In genomic region chr18:80034852-80035406, GRCh38 we compare ENCODE assay signal across 8 cellular contexts. TPM values are rescaled to one million over a fixed set of nuclear protein-coding genes. Genes with fewer than 3 reads are reported as not detected.
DNase-seq lines count a peak whose midpoint lies in the region; ATAC-seq, FAIRE-seq and TF ChIP-seq lines count a peak whose summit lies in the region.

No MANE protein-coding gene starts in this region.

- H3K27ac ChIP-seq in right atrium auricular region (peak overlapping the region; percentile 85 to 87), GM12878 (ENCODE audit: control insufficient read depth, insufficient read depth) (0 out of 2 replicates have a peak overlapping the region, but pooled peaks have one; percentile 64), uterus (peak overlapping the region; percentile 81 to 86)

- no peak for FAIRE-seq in GM12878 (lab: Jason Lieb, UNC)

- BruUV-seq in GM12878 (replicated peaks; lab: Mats Ljungman, UMichigan) = TSS peak; percentile 60

- no peak for DNase-seq in right atrium auricular region (ENCODE audit: low spot score)
- DNase-seq in Right ventricle myocardium inferior (ENCODE audit: missing footprints) = no peak
- no peak for DNase-seq in GM12878 (ENCODE audit: low read depth, low spot score)
- peak; percentile 19 for DNase-seq in medulla oblongata (ENCODE audit: extremely low spot score)
- DNase-seq in uterus = no peak
- no peak for DNase-seq in HPDE6-E6E7 (ENCODE audit: extremely low spot score)
- no peak for DNase-seq in stimulated activated CD8-positive, alpha-beta memory T cell treated with anti-CD3 and anti-CD28 coated beads, Interleukin-4, amount 100 ng/mL, for 48 hours
- no peak for DNase-seq in NCI-H2029 treated with DMSO at 0.1 percent for 48 hours (lab: John Stamatoyannopoulos, UW)

- intact Hi-C loops in Right ventricle myocardium inferior (cut with DNase I) (loop anchor here (2.0 to 5.0 kb wide), 3 partner anchors 46 to 358 kb away; partner anchors contain the start of genes ADNP2, CTDP1 and TXNL4A), GM12878 (cut with micrococcal nuclease; ENCODE audit: unreplicated experiment) (loop anchor here (1.0 to 5.0 kb wide), 4 partner anchors 48 to 356 kb away; partner anchors contain the start of genes CTDP1 and TXNL4A), uterus (cut with DNase I; ENCODE audit: low total_unique reads) (no loop called here)

- H3K4me3 ChIP-seq in right atrium auricular region (peak overlapping the region; percentile 65 to 75), GM12878 (peak overlapping the region; percentile 79), uterus (peak overlapping the region; percentile 79 to 83)

- CTCF ChIA-PET in GM12878 (lab: Yijun Ruan, JAX) = interaction anchor here (0.6 to 1.7 kb wide), 8 partner anchors 45 to 654 kb away, joined by 3 to 5 read pairs (median 4); no protein-coding TSS in a partner anchor

- H3K4me1 ChIP-seq in right atrium auricular region (peaks cover 0 to 16% of the 10 kb centered on the region in 2 donors), GM12878 (ENCODE audit: control insufficient read depth, insufficient read depth, low read length) (peaks cover 3% of the 10 kb centered on the region; the same call in 1 of the 2 replicates), uterus (peaks cover 0 to 4% of the 10 kb centered on the region in 2 donors)

- peak overlapping the region; percentile 67 for H3K9ac ChIP-seq in GM12878 (ENCODE audit: control insufficient read depth, insufficient read depth, low read length)

- peak overlapping the region; percentile 82 for H2AFZ ChIP-seq in GM12878 (ENCODE audit: control insufficient read depth, low read depth, low read length)

- no peak for TF ChIP-seq POLR2A in GM12878 (IDR thresholded peaks at IDR 0.05; ENCODE audit: low read depth, low read length)
- TF ChIP-seq POLR2A in uterus (IDR thresholded peaks at IDR 0.05) = no peak

- TF ChIP-seq CTCF in right atrium auricular region (IDR thresholded peaks at IDR 0.05) (no peak), GM12878 (IDR thresholded peaks at IDR 0.05 in 2 of 3, conservative IDR thresholded peaks at IDR 0.05 in 1 of 3; ENCODE audit: control insufficient read depth in 2 of 3, extremely low read depth in 1 of 3, insufficient read depth in 1 of 3, low read depth in 3 of 3, low read length in 3 of 3) (no peak), uterus (IDR thresholded peaks at IDR 0.05) (no peak)

- H3K36me3 ChIP-seq in right atrium auricular region (no peaks in the 10 kb centered on the region), GM12878 (ENCODE audit: control insufficient read depth in 2 of 2, insufficient read depth in 2 of 2, low read length in 1 of 2) (no peaks in the 10 kb centered on the region), uterus (no peaks in the 10 kb centered on the region)

- RAD21 ChIA-PET in GM12878 (lab: Charles Lee; ENCODE audit: unreplicated experiment) = interaction anchor here (0.7 to 2.1 kb wide), 7 partner anchors 50 to 156 kb away, joined by 3 to 9 read pairs (median 5); partner anchors contain the start of gene ADNP2

- peak overlapping the region; percentile 66 for H3K4me2 ChIP-seq in GM12878 (ENCODE audit: control insufficient read depth, insufficient read depth)

- no peaks in the 10 kb centered on the region for H3K9me3 ChIP-seq in right atrium auricular region
- H3K9me3 ChIP-seq in GM12878 (replicated peaks; ENCODE audit: control insufficient read depth, insufficient read depth, low read length) = no peaks in the 10 kb centered on the region
- H3K9me3 ChIP-seq in uterus = no peaks in the 10 kb centered on the region

- H4K20me1 ChIP-seq in GM12878 (ENCODE audit: control insufficient read depth, insufficient read depth) = no peaks in the 10 kb centered on the region

- no peaks in the 10 kb centered on the region for H3K27me3 ChIP-seq in right atrium auricular region
- no peaks in the 10 kb centered on the region for H3K27me3 ChIP-seq in GM12878 (replicated peaks in 1 of 2; ENCODE audit: control insufficient read depth in 2 of 2, insufficient read depth in 2 of 2, low read length in 1 of 2)
- no peaks in the 10 kb centered on the region for H3K27me3 ChIP-seq in uterus

- in situ Hi-C loops in GM12878 (cut with MboI) = loop anchor here (5.0 kb wide), 1 partner anchor 353 kb away; no protein-coding TSS in a partner anchor

- H3K79me2 ChIP-seq in GM12878 (ENCODE audit: control insufficient read depth, insufficient read depth, low read length) = peaks cover 16% of the 10 kb centered on the region

- SMC1A ChIA-PET in GM12878 (lab: Charles Lee; ENCODE audit: uncharacterized antibody, unreplicated experiment) = interaction anchor here (0.6 to 2.0 kb wide), 12 partner anchors 23 to 278 kb away, joined by 3 to 9 read pairs (median 3); no protein-coding TSS in a partner anchor

- POLR2A ChIA-PET in GM12878 (lab: Charles Lee) = interaction anchor here (1.1 to 1.8 kb wide), 4 partner anchors 46 to 83 kb away, joined by 3 to 6 read pairs (median 4); no protein-coding TSS in a partner anchor

- no peak for TF ChIP-seq EP300 in GM12878 (IDR thresholded peaks at IDR 0.05; ENCODE audit: borderline replicate concordance in 1 of 2, control insufficient read depth in 1 of 2, low read depth in 2 of 2, low read length in 2 of 2)

- WGBS in GM12878 (ENCODE audit: insufficient coverage, insufficient replicate concordance, low lambda C conversion rate, missing lambda C conversion rate) = 36% methylated on average over 8 of the region's 8 CpGs

- TF ChIP-seq RAD21 in GM12878 (IDR thresholded peaks at IDR 0.05; ENCODE audit: insufficient read depth, low read depth, low read length) = no peak

- ATAC-seq in Right ventricle myocardium inferior (no peak), GM12878 (no peak)

TF ChIP-seq in GM12878, 131 proteins besides CTCF, POLR2A, EP300 and RAD21 (continues in another document):
- 0 out of 2 replicates have a peak, but pooled peaks have one; percentile 5 for TF ChIP-seq NBN (IDR thresholded peaks at IDR 0.05)
- TF ChIP-seq, protein P1, sequence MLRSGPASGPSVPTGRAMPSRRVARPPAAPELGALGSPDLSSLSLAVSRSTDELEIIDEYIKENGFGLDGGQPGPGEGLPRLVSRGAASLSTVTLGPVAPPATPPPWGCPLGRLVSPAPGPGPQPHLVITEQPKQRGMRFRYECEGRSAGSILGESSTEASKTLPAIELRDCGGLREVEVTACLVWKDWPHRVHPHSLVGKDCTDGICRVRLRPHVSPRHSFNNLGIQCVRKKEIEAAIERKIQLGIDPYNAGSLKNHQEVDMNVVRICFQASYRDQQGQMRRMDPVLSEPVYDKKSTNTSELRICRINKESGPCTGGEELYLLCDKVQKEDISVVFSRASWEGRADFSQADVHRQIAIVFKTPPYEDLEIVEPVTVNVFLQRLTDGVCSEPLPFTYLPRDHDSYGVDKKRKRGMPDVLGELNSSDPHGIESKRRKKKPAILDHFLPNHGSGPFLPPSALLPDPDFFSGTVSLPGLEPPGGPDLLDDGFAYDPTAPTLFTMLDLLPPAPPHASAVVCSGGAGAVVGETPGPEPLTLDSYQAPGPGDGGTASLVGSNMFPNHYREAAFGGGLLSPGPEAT (IDR thresholded peaks at IDR 0.05; ENCODE audit: low read depth) = 0 out of 2 replicates have a peak, but pooled peaks have one; percentile 5

RNA-seq across cellular contexts. Expression of gene RBFA, which starts 0.7 kb away (rescaled TPM):
- 10 to 100 TPM; 11.9 to 17.5 TPM for total RNA-seq in right atrium auricular region
- total RNA-seq in Right ventricle myocardium inferior = 25.3 TPM
- total RNA-seq in GM12878 (2013; cell fraction: nucleolus; rRNA removed) = 72.0 and 72.3 TPM in 2 replicates
- total RNA-seq in GM12878 (2014; rRNA removed) = 56.0 and 59.3 TPM in 2 replicates
- total RNA-seq in GM12878 (2014; rRNA removed; fragmentation: Illumina TruSeq; extraction: Trizol) = 33.3 and 36.8 TPM in 2 replicates
- 38.7 and 41.2 TPM in 2 replicates for total RNA-seq in GM12878 (2021)
- polyA plus RNA-seq in GM12878 (2011; ENCODE audit: low read depth) = 22.8 TPM
- polyA plus RNA-seq in GM12878 (2011; rRNA removed) = 25.5 and 37.0 TPM in 2 replicates
- polyA plus RNA-seq in GM12878 (2011; cell fraction: cytosol; rRNA removed) = 34.9 TPM in 2 replicates
- 46.3 and 49.5 TPM in 2 replicates for polyA plus RNA-seq in GM12878 (2011; cell fraction: nucleus; rRNA removed)
- polyA plus RNA-seq in GM12878 (2012) = 24.1 and 28.4 TPM in 2 replicates
- polyA plus RNA-seq in GM12878 (2014; fragmentation: Illumina TruSeq; extraction: Trizol) = 25.7 and 39.1 TPM in 2 replicates
- polyA plus RNA-seq in GM12878 (2014; fragmentation: Nextera tagmentation; extraction: Ambion mirVana) = 1 to 10 TPM; 7.2 to 9.1 TPM
- 44.8 and 47.4 TPM in 2 replicates for polyA plus RNA-seq in GM12878 (2014; rRNA removed)
- polyA plus RNA-seq in GM12878 (2016; fragmentation: Nextera tagmentation; extraction: Ambion mirVana) = 10 to 100 TPM; 37.2 to 38.3 TPM
- 21.6 and 25.1 TPM in 2 replicates for polyA minus RNA-seq in GM12878 (2011; rRNA and poly(A)+ RNA removed)
- polyA minus RNA-seq in GM12878 (2011; cell fraction: cytosol; rRNA and poly(A)+ RNA removed) = 7.3 and 8.6 TPM in 2 replicates
- polyA minus RNA-seq in GM12878 (2011; cell fraction: nucleus; rRNA and poly(A)+ RNA removed) = 26.8 and 44.3 TPM in 2 replicates
- 10 to 100 TPM; 18.2 to 54.7 (median 30.8) TPM for total RNA-seq in uterus

RNA-seq across cellular contexts. Expression of gene TXNL4A, which starts 46.6 kb away (rescaled TPM):
- total RNA-seq in right atrium auricular region (10 to 100 TPM; 20.8 to 37.5 TPM), Right ventricle myocardium inferior (90.8 TPM), GM12878 (2014; rRNA removed) (84.5 and 91.4 TPM in 2 replicates), GM12878 (2014; rRNA removed; fragmentation: Illumina TruSeq; extraction: Trizol) (111 and 122 TPM in 2 replicates), GM12878 (2021) (178 and 181 TPM in 2 replicates), uterus (10 to 100 TPM in 3 of 4 donors, 1 to 10 TPM in 1; 7.4 to 80.7 (median 34.4) TPM)
- 27.3 and 27.9 TPM in 2 replicates for total RNA-seq in GM12878 (2013; cell fraction: nucleolus; rRNA removed)
- 87.5 TPM for polyA plus RNA-seq in GM12878 (2011; ENCODE audit: low read depth)
- polyA plus RNA-seq in GM12878 (2011; rRNA removed) (172 and 173 TPM in 2 replicates), GM12878 (2014; fragmentation: Illumina TruSeq; extraction: Trizol) (18.0 and 62.9 TPM in 2 replicates), GM12878 (2014; fragmentation: Nextera tagmentation; extraction: Ambion mirVana) (100 to 1,000 TPM in 1 of 2 experiments, 10 to 100 TPM in 1; 38.4 to 132 TPM), GM12878 (2014; rRNA removed) (125 and 127 TPM in 2 replicates), GM12878 (2016; fragmentation: Nextera tagmentation; extraction: Ambion mirVana) (100 to 1,000 TPM; 307 to 329 TPM)
- 148 and 157 TPM in 2 replicates for polyA plus RNA-seq in GM12878 (2011; cell fraction: cytosol; rRNA removed)
- 64.9 and 77.2 TPM in 2 replicates for polyA plus RNA-seq in GM12878 (2011; cell fraction: nucleus; rRNA removed)
- 106 and 119 TPM in 2 replicates for polyA plus RNA-seq in GM12878 (2012)
- 45.5 and 46.6 TPM in 2 replicates for polyA minus RNA-seq in GM12878 (2011; rRNA and poly(A)+ RNA removed)
- polyA minus RNA-seq in GM12878 (2011; cell fraction: cytosol; rRNA and poly(A)+ RNA removed) = 39.2 and 40.8 TPM in 2 replicates
- polyA minus RNA-seq in GM12878 (2011; cell fraction: nucleus; rRNA and poly(A)+ RNA removed) = 9.4 and 17.8 TPM in 2 replicates
